1 cellular context compared by ENCODE assay signal in the genomic region with DNA sequence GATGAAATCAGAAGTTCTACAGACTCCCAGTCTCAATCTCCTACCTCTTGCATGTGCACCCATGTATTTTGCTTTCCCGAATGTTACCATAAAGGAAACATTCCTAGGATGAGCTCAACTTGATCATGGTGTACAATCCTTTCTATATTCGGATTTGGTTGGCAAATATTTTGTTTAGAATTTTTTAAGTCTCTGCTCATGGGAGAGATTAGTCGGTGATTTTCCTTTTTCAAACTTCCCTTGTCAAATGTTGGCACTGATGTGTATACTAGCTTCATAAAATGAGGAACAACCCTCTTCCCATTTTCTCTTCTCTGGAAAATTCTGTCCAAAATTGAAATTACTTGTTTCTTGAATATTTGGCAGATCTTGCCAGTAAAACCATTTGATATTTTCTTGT.
TF ChIP-seq lines count a peak whose summit lies in the region.

No MANE protein-coding gene starts in this region.

TF ChIP-seq in IMR-90, 13 proteins besides CTCF, POLR2A, EP300 and RAD21 (continued from another document):
- TF ChIP-seq, protein P1, sequence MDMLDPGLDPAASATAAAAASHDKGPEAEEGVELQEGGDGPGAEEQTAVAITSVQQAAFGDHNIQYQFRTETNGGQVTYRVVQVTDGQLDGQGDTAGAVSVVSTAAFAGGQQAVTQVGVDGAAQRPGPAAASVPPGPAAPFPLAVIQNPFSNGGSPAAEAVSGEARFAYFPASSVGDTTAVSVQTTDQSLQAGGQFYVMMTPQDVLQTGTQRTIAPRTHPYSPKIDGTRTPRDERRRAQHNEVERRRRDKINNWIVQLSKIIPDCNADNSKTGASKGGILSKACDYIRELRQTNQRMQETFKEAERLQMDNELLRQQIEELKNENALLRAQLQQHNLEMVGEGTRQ (IDR thresholded peaks at IDR 0.05; ENCODE audit: low read depth, low read length) = no peak
- TF ChIP-seq RFX5 (IDR thresholded peaks at IDR 0.05; ENCODE audit: low read depth, low read length) = no peak
- TF ChIP-seq CHD1 (IDR thresholded peaks at IDR 0.05; ENCODE audit: low read depth, low read length) = no peak
- TF ChIP-seq, protein P2, sequence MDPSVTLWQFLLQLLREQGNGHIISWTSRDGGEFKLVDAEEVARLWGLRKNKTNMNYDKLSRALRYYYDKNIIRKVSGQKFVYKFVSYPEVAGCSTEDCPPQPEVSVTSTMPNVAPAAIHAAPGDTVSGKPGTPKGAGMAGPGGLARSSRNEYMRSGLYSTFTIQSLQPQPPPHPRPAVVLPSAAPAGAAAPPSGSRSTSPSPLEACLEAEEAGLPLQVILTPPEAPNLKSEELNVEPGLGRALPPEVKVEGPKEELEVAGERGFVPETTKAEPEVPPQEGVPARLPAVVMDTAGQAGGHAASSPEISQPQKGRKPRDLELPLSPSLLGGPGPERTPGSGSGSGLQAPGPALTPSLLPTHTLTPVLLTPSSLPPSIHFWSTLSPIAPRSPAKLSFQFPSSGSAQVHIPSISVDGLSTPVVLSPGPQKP (IDR thresholded peaks at IDR 0.05; ENCODE audit: borderline replicate concordance, low read depth, low read length) = no peak
